ENCODE assay signal across 1 cellular context in genomic region chr3:14120111-14120920, GRCh38.
TF ChIP-seq lines count a peak whose summit lies in the region.

No MANE protein-coding gene starts in this region.

TF ChIP-seq in GM23338, 12 proteins besides CTCF, POLR2A, EP300 and RAD21:
- TF ChIP-seq ZNF114 (CRISPR knock-in tag; IDR thresholded peaks at IDR 0.05) (no peak), CREB1 (CRISPR knock-in tag; IDR thresholded peaks at IDR 0.05; ENCODE audit: low read depth) (no peak), ZNF462 (CRISPR knock-in tag; IDR thresholded peaks at IDR 0.05) (no peak), EZH2 (IDR thresholded peaks at IDR 0.05; ENCODE audit: low read depth, unreplicated experiment) (no peak), STAT1 (IDR thresholded peaks at IDR 0.05; ENCODE audit: unreplicated experiment) (no peak), JUNB (IDR thresholded peaks at IDR 0.05; ENCODE audit: unreplicated experiment) (no peak), EZH2phosphoT487 (IDR thresholded peaks at IDR 0.05; ENCODE audit: unreplicated experiment) (no peak), ZNF331 (CRISPR knock-in tag; IDR thresholded peaks at IDR 0.05; ENCODE audit: low read depth) (no peak), NANOG (IDR thresholded peaks at IDR 0.05; ENCODE audit: borderline replicate concordance) (no peak), POLR2AphosphoS5 (IDR thresholded peaks at IDR 0.05; ENCODE audit: low read depth) (no peak)
- TF ChIP-seq, protein P1, sequence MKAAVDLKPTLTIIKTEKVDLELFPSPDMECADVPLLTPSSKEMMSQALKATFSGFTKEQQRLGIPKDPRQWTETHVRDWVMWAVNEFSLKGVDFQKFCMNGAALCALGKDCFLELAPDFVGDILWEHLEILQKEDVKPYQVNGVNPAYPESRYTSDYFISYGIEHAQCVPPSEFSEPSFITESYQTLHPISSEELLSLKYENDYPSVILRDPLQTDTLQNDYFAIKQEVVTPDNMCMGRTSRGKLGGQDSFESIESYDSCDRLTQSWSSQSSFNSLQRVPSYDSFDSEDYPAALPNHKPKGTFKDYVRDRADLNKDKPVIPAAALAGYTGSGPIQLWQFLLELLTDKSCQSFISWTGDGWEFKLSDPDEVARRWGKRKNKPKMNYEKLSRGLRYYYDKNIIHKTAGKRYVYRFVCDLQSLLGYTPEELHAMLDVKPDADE (IDR thresholded peaks at IDR 0.05) = no peak
- TF ChIP-seq, protein P2, sequence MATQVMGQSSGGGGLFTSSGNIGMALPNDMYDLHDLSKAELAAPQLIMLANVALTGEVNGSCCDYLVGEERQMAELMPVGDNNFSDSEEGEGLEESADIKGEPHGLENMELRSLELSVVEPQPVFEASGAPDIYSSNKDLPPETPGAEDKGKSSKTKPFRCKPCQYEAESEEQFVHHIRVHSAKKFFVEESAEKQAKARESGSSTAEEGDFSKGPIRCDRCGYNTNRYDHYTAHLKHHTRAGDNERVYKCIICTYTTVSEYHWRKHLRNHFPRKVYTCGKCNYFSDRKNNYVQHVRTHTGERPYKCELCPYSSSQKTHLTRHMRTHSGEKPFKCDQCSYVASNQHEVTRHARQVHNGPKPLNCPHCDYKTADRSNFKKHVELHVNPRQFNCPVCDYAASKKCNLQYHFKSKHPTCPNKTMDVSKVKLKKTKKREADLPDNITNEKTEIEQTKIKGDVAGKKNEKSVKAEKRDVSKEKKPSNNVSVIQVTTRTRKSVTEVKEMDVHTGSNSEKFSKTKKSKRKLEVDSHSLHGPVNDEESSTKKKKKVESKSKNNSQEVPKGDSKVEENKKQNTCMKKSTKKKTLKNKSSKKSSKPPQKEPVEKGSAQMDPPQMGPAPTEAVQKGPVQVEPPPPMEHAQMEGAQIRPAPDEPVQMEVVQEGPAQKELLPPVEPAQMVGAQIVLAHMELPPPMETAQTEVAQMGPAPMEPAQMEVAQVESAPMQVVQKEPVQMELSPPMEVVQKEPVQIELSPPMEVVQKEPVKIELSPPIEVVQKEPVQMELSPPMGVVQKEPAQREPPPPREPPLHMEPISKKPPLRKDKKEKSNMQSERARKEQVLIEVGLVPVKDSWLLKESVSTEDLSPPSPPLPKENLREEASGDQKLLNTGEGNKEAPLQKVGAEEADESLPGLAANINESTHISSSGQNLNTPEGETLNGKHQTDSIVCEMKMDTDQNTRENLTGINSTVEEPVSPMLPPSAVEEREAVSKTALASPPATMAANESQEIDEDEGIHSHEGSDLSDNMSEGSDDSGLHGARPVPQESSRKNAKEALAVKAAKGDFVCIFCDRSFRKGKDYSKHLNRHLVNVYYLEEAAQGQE (IDR thresholded peaks at IDR 0.05; ENCODE audit: unreplicated experiment) = no peak
